In genomic region chr4:175953960-175954521, GRCh38 we compare ENCODE assay signal across 9 cellular contexts.
DNase-seq lines count a peak whose midpoint lies in the region; ATAC-seq and TF ChIP-seq lines count a peak whose summit lies in the region.
"Had no signal": no experiment of that assay in that cellular context is flagged by ENCODE, and none has a peak within 500 bp of the region (broad histone marks: within the 10 kb centered on the region; RNA-seq: fewer than 3 reads in every experiment).

No MANE protein-coding gene starts in this region.

- TF ChIP-seq CTCF in epithelial cell of proximal tubule (conservative IDR thresholded peaks at IDR 0.05; ENCODE audit: low read depth, low read length), result peak; percentile 41

- ATAC-seq in GM18498 (IDR thresholded peaks at IDR 0.05; ENCODE audit: unreplicated experiment) (peak; percentile 90), GM21529 (IDR thresholded peaks at IDR 0.05; ENCODE audit: unreplicated experiment) (peak; percentile 89), HG03469 (IDR thresholded peaks at IDR 0.05; ENCODE audit: unreplicated experiment) (peak; percentile 87), HG03571 (IDR thresholded peaks at IDR 0.05; ENCODE audit: unreplicated experiment) (no peak)

- no peak for DNase-seq in epithelial cell of proximal tubule (ENCODE audit: low read depth)
- no peak for DNase-seq in inferior parietal cortex (ENCODE audit: extremely low spot score)
- DNase-seq in activated CD4-positive, CD25-positive, alpha-beta regulatory T cell (lab: John Stamatoyannopoulos, UW), result no peak
- DNase-seq in middle frontal gyrus (ENCODE audit: extremely low spot score, low spot score), result no peak
- DNase-seq: activated CD4-positive, alpha-beta T cell treated with anti-CD3 and anti-CD28 coated beads, Interleukin-2, amount 10 ng/mL, durations not matched to agents 24 days and 14 days had no signal

- H3K4me3 ChIP-seq in epithelial cell of proximal tubule (ENCODE audit: low read depth, low read length), result no peak overlapping the region
